ENCODE assay signal across 2 cellular contexts in the genomic region with DNA sequence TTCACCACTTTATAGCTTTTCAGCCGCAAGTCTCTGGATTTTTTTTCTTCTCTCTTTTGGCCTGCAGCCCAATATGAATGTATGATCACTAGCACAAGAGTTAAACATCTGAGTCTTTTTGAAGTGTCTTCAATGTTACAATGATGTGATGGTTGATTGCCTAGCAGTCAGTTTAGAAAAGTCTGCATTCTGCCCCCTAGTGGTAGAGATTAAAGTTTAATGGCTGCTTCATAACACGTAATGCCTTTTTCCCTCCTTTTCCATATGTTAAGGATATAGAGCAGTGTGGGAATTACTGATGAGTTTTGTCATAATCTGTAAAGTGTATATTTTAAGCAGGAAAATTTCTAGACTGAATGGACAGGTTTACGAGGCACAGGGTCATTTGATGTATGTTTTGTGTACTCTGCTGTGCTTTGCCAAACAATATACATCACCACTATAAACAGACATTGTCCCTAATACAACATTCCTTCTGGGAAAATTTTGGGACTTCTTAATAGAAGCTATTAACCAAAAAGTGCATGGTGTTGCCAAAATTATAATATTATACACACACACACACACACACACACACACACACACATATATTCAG.
TF ChIP-seq lines count a peak whose summit lies in the region.

No MANE protein-coding gene starts in this region.

TF ChIP-seq in K562, 482 proteins besides CTCF, POLR2A, EP300 and RAD21 (continued from another document):
- TF ChIP-seq ZEB2 (IDR thresholded peaks at IDR 0.05) (no peak), MYC (IDR thresholded peaks at IDR 0.05; ENCODE audit: low read depth, low read length) (no peak), MYC (CRISPR knock-in tag; IDR thresholded peaks at IDR 0.05; ENCODE audit: borderline replicate concordance, low read depth) (no peak), SMC3 (conservative IDR thresholded peaks at IDR 0.05; ENCODE audit: insufficient read depth, low read depth, low read length) (peak; percentile 40; the same call in 1 of the 2 replicates), BMI1 (IDR thresholded peaks at IDR 0.05; ENCODE audit: low read length) (no peak), ZNF224 (CRISPR knock-in tag; IDR thresholded peaks at IDR 0.05) (no peak), ZNF121 (CRISPR knock-in tag; conservative IDR thresholded peaks at IDR 0.05) (no peak), ZNF76 (CRISPR knock-in tag; IDR thresholded peaks at IDR 0.05; ENCODE audit: borderline replicate concordance) (no peak), RB1 (IDR thresholded peaks at IDR 0.05; ENCODE audit: low read depth) (peak; percentile 44)
- TF ChIP-seq, protein P1, sequence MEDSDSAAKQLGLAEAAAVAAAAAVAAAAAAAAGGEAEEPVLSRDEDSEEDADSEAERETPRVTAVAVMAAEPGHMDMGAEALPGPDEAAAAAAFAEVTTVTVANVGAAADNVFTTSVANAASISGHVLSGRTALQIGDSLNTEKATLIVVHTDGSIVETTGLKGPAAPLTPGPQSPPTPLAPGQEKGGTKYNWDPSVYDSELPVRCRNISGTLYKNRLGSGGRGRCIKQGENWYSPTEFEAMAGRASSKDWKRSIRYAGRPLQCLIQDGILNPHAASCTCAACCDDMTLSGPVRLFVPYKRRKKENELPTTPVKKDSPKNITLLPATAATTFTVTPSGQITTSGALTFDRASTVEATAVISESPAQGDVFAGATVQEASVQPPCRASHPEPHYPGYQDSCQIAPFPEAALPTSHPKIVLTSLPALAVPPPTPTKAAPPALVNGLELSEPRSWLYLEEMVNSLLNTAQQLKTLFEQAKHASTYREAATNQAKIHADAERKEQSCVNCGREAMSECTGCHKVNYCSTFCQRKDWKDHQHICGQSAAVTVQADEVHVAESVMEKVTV (CRISPR knock-in tag; IDR thresholded peaks at IDR 0.05) = peak; percentile 20; the same call in 1 of the 2 replicates
- TF ChIP-seq, protein P2, sequence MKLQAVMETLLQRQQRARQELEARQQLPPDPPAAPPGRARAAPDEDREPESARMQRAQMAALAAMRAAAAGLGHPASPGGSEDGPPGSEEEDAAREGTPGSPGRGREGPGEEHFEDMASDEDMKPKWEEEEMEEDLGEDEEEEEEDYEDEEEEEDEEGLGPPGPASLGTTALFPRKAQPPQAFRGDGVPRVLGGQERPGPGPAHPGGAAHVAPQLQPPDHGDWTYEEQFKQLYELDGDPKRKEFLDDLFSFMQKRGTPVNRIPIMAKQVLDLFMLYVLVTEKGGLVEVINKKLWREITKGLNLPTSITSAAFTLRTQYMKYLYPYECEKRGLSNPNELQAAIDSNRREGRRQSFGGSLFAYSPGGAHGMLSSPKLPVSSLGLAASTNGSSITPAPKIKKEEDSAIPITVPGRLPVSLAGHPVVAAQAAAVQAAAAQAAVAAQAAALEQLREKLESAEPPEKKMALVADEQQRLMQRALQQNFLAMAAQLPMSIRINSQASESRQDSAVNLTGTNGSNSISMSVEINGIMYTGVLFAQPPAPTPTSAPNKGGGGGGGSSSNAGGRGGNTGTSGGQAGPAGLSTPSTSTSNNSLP (IDR thresholded peaks at IDR 0.05; ENCODE audit: borderline replicate concordance, low read depth, low read length) = 0 out of 2 replicates have a peak, but pooled peaks have one; percentile 18

TF ChIP-seq in liver, 16 proteins besides CTCF, POLR2A, EP300 and RAD21 (continued from another document):
- TF ChIP-seq, protein P3, sequence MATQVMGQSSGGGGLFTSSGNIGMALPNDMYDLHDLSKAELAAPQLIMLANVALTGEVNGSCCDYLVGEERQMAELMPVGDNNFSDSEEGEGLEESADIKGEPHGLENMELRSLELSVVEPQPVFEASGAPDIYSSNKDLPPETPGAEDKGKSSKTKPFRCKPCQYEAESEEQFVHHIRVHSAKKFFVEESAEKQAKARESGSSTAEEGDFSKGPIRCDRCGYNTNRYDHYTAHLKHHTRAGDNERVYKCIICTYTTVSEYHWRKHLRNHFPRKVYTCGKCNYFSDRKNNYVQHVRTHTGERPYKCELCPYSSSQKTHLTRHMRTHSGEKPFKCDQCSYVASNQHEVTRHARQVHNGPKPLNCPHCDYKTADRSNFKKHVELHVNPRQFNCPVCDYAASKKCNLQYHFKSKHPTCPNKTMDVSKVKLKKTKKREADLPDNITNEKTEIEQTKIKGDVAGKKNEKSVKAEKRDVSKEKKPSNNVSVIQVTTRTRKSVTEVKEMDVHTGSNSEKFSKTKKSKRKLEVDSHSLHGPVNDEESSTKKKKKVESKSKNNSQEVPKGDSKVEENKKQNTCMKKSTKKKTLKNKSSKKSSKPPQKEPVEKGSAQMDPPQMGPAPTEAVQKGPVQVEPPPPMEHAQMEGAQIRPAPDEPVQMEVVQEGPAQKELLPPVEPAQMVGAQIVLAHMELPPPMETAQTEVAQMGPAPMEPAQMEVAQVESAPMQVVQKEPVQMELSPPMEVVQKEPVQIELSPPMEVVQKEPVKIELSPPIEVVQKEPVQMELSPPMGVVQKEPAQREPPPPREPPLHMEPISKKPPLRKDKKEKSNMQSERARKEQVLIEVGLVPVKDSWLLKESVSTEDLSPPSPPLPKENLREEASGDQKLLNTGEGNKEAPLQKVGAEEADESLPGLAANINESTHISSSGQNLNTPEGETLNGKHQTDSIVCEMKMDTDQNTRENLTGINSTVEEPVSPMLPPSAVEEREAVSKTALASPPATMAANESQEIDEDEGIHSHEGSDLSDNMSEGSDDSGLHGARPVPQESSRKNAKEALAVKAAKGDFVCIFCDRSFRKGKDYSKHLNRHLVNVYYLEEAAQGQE (IDR thresholded peaks at IDR 0.05) = no peak
